ENCODE assay signal across 8 cellular contexts in the genomic region with DNA sequence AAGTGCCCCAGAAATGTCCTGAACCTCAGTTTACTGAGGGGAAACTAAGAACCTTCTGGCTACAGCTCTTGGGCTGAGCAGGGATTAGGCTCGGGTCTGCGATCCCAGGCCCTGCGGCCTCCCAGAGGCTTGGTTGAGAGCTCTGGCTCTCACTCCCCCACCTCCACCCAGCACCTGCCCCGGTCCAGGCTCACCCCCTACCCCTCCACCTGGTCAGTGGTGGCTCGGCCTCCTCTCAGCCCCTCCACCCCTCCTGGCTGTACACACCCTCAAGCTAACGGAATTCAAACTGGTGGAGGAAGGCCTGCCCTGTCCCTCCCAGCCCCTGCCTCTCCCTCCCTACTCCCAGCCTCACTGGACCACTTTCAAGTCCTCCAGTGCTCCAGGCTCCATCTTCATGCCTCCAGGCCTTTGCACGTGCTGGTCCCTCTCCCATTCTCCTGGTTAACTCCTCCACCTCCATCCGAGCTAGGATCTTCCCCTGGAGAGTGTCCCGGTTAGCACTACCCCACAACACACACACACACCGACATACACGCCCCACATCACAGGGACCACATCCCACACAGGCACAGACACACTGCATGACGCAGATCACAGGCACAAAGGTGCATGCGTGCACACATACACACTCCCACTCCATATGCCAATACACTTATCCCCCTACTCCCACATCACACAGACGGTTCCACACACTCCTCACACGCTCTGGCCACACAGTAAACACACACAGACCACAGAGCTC.
A peak's percentile ranks its signal among the peaks of the same experiment; 100 is the strongest.
DNase-seq lines count a peak whose midpoint lies in the region; ATAC-seq and TF ChIP-seq lines count a peak whose summit lies in the region.

No MANE protein-coding gene starts in this region.

- H3K27ac ChIP-seq in CD8-positive, alpha-beta T cell (ENCODE audit: low read depth, low read length), result no peak overlapping the region
- peak overlapping the region; percentile 81 to 100 (median 99) for H3K27ac ChIP-seq in dorsolateral prefrontal cortex
- peak overlapping the region; percentile 94 to 100 (median 95) for H3K27ac ChIP-seq in tibial nerve

- H3K27ac Mint-ChIP-seq in CD8-positive, alpha-beta T cell, result peak overlapping the region; percentile 96
- peak overlapping the region in 3 of 6 donors; percentile 70 to 94 (median 93) for H3K27ac Mint-ChIP-seq in naive B cell

- no peaks in the 10 kb centered on the region for H3K27me3 Mint-ChIP-seq in CD8-positive, alpha-beta T cell (ENCODE audit: low read depth)
- peaks cover 10 to 44% (median 35%) of the 10 kb centered on the region in 3 donors for H3K27me3 Mint-ChIP-seq in naive B cell

- H3K9me3 ChIP-seq in CD8-positive, alpha-beta T cell (ENCODE audit: low read length), result no peaks in the 10 kb centered on the region
- no peaks in the 10 kb centered on the region for H3K9me3 ChIP-seq in tibial nerve

- H3K4me1 ChIP-seq in CD8-positive, alpha-beta T cell (ENCODE audit: insufficient read depth, low read length), result peaks cover 39% of the 10 kb centered on the region
- peaks cover 0 to 92% (median 48%) of the 10 kb centered on the region in 4 donors for H3K4me1 ChIP-seq in tibial nerve

- no peak overlapping the region for H3K4me3 ChIP-seq in CD8-positive, alpha-beta T cell (ENCODE audit: low read depth, low read length)
- H3K4me3 ChIP-seq in dorsolateral prefrontal cortex, result peak overlapping the region in 57 of 59 donors; percentile 15 to 74 (median 60)
- H3K4me3 ChIP-seq in tibial nerve, result peak overlapping the region; percentile 34 to 60 (median 46)

- intact Hi-C loops in CD8-positive, alpha-beta T cell (cut with DNase I, micrococcal nuclease), result loop anchor here (2.0 to 10.0 kb wide), 6 partner anchors 108 to 349 kb away; partner anchors contain the start of gene NTMT1 (in 1 of the 2)
- intact Hi-C loops in dorsolateral prefrontal cortex (cut with DNase I), result loop anchor here (2.0 to 5.0 kb wide), 3 partner anchors 77 to 353 kb away; partner anchors contain the start of gene IER5L (in 1 of the 2)

- peak in 1 of 2 donors; percentile 42 for TF ChIP-seq EP300 in tibial nerve (IDR thresholded peaks at IDR 0.05)

- H3K4me3 Mint-ChIP-seq in CD8-positive, alpha-beta T cell, result peak overlapping the region; percentile 85
- H3K4me3 Mint-ChIP-seq in naive B cell, result peak overlapping the region; percentile 24 to 91 (median 80)

- CTCF ChIA-PET in CD8-positive, alpha-beta T cell (lab: Charles Lee), result interaction anchor here (0.7 to 1.0 kb wide), 2 partner anchors 8 to 62 kb away, joined by 3 read pairs; no protein-coding TSS in a partner anchor

- no peak for TF ChIP-seq CTCF in CD8-positive, alpha-beta T cell (IDR thresholded peaks at IDR 0.05)
- TF ChIP-seq CTCF in dorsolateral prefrontal cortex (IDR thresholded peaks at IDR 0.05 in 54 of 56, conservative IDR thresholded peaks at IDR 0.05 in 2 of 56; ENCODE audit: low read depth in 1 of 56, partially characterized antibody in 56 of 56) (no peak), tibial nerve (IDR thresholded peaks at IDR 0.05) (no peak)

- POLR2A ChIA-PET in CD8-positive, alpha-beta T cell (lab: Charles Lee), result interaction anchor here (1.0 to 1.7 kb wide), 5 partner anchors 14 to 312 kb away, joined by 3 to 6 read pairs (median 4); partner anchors contain the start of gene IER5L

- DNase-seq in CD8-positive, alpha-beta T cell, result peak in 6 of 7 experiments; percentile 39 to 87 (median 64)
- DNase-seq in activated CD4-positive, alpha-beta T cell treated with anti-CD3 and anti-CD28 coated beads for 1 hour, result peak; percentile 53
- DNase-seq in dorsolateral prefrontal cortex (peak in 3 of 10 donors; percentile 54 to 73 (median 56)), naive B cell (no peak), tibial nerve (ENCODE audit: low spot score in 2 of 2) (no peak), cerebellum (ENCODE audit: low spot score) (no peak)

- no peaks in the 10 kb centered on the region for H3K9me3 Mint-ChIP-seq in CD8-positive, alpha-beta T cell
- no peaks in the 10 kb centered on the region for H3K9me3 Mint-ChIP-seq in naive B cell

- H3K27me3 ChIP-seq in CD8-positive, alpha-beta T cell (ENCODE audit: insufficient read depth, low read length), result no peaks in the 10 kb centered on the region
- H3K27me3 ChIP-seq in dorsolateral prefrontal cortex, result no peaks in the 10 kb centered on the region
- no peaks in the 10 kb centered on the region for H3K27me3 ChIP-seq in tibial nerve

- whole genome bisulfite sequencing in tibial nerve, 2 donors, result 24 to 30% methylated on average over 15 of the region's 15 CpGs

- peaks cover 36% of the 10 kb centered on the region for H3K4me1 Mint-ChIP-seq in CD8-positive, alpha-beta T cell (ENCODE audit: low read depth)
- peaks cover 17 to 20% (median 19%) of the 10 kb centered on the region in 3 donors for H3K4me1 Mint-ChIP-seq in naive B cell

- ATAC-seq in CD8-positive, alpha-beta T cell, result peak; percentile 54
- ATAC-seq in naive B cell (ENCODE audit: low read depth in 2 of 2) (no peak), HG02885 (IDR thresholded peaks at IDR 0.05; ENCODE audit: poor library complexity, unreplicated experiment) (no peak), GM18867 (IDR thresholded peaks at IDR 0.05; ENCODE audit: unreplicated experiment) (no peak)

- H3K36me3 ChIP-seq in CD8-positive, alpha-beta T cell (ENCODE audit: insufficient read depth, low read length), result no peaks in the 10 kb centered on the region
- H3K36me3 ChIP-seq in tibial nerve, result peaks cover 0 to 14% (median 0%) of the 10 kb centered on the region in 3 donors

- no peak for TF ChIP-seq POLR2A in tibial nerve (IDR thresholded peaks at IDR 0.05)

- no peaks in the 10 kb centered on the region for H3K36me3 Mint-ChIP-seq in CD8-positive, alpha-beta T cell
- H3K36me3 Mint-ChIP-seq in naive B cell, result peaks cover 0 to 8% of the 10 kb centered on the region in 2 donors

Comparison
In these comparisons a context has a peak if more than half of its experiments do, and no peak if none do; other contexts are left out.
1. DNase-seq: peak in CD8-positive, alpha-beta T cell (6 of 7) and activated CD4-positive, alpha-beta T cell treated with anti-CD3 and anti-CD28 coated beads for 1 hour (single experiment); none in naive B cell (single experiment), tibial nerve (0 of 2) and cerebellum (single experiment).